In the genomic region with DNA sequence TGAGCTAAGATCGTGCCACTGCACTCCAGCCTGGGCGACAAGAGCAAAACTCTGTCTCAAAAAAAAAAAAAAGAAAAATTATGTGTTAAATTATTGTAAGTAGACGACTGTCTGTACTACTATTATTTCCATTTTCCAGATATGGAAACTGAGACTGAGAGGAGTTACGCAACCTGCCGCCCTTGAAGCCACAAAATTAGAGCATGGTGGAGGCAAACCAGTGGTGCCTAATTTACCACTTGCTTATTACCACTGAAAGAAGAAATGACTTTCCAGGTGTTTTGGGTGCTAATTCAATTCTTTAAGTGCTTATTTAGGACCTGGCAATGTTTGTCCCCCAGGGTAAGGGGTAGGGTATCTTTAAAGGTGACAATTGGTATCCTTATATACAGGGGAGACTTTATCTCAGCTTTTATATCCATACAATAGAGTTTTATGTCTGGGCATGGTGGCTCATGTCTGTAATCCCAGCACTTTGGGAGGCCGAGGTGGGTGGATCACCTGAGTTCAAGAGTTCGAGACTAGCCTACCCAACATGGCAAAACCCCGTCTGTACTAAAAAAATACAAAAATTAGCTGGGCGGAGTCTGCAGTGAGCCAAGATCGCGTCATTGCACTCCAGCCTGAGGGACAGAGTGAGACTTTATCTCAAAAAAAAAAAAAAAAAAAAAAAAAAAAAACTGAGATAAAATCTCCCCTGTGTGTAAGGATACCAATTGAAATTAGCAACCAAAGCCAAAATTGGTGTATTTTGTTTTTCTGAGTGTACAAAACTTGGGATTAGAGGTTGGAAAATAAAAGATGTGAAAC, we compare ENCODE assay signal across 11 cellular contexts. TPM values are rescaled to one million over a fixed set of nuclear protein-coding genes. Genes with fewer than 3 reads are reported as not detected.
DNase-seq lines count a peak whose midpoint lies in the region; FAIRE-seq and TF ChIP-seq lines count a peak whose summit lies in the region.
"Had no signal": no experiment of that assay in that cellular context is flagged by ENCODE, and none has a peak within 500 bp of the region (broad histone marks: within the 10 kb centered on the region; RNA-seq: fewer than 3 reads in every experiment).

No MANE protein-coding gene starts in this region.

- TF ChIP-seq POLR2A in breast epithelium (IDR thresholded peaks at IDR 0.05) = no peak

- H3K27me3 ChIP-seq in AG04450 (ENCODE audit: control insufficient read depth, insufficient read depth, low read length) = no peaks in the 10 kb centered on the region
- H3K27me3 ChIP-seq in breast epithelium = no peaks in the 10 kb centered on the region
- no peaks in the 10 kb centered on the region for H3K27me3 ChIP-seq in muscle layer of colon (ENCODE audit: control insufficient read depth in 1 of 2, insufficient read depth in 2 of 2, low read length in 2 of 2)

- no peak overlapping the region for H3K4me3 ChIP-seq in AG04450 (ENCODE audit: low read depth, low read length)
- no peak overlapping the region for H3K4me3 ChIP-seq in breast epithelium
- H3K4me3 ChIP-seq in muscle layer of colon (ENCODE audit: low read depth in 1 of 2, low read length in 2 of 2) = peak overlapping the region in 1 of 2 donors; percentile 37
- H3K4me3 ChIP-seq: psoas muscle had no signal

- POLR2A ChIA-PET in AG04450 (lab: Yijun Ruan, JAX) = no interaction called here

- H3K36me3 ChIP-seq in breast epithelium (no peaks in the 10 kb centered on the region), muscle layer of colon (ENCODE audit: insufficient read depth, low read length) (no peaks in the 10 kb centered on the region)

- H3K27ac ChIP-seq in AG04450 (ENCODE audit: low read depth, low read length) = peak overlapping the region; percentile 91
- peak overlapping the region; percentile 79 to 82 for H3K27ac ChIP-seq in breast epithelium
- H3K27ac ChIP-seq in muscle layer of colon (ENCODE audit: low read depth, low read length) = peak overlapping the region; percentile 38

- no peak overlapping the region for H3K9ac ChIP-seq in muscle layer of colon (ENCODE audit: low read length)

- H3K9me3 ChIP-seq in AG04450 (ENCODE audit: control insufficient read depth, insufficient read depth, low read length) = no peaks in the 10 kb centered on the region
- H3K9me3 ChIP-seq in breast epithelium = no peaks in the 10 kb centered on the region
- H3K9me3 ChIP-seq in muscle layer of colon (ENCODE audit: low read length) = no peaks in the 10 kb centered on the region
- H3K9me3 ChIP-seq: psoas muscle had no signal

- in situ Hi-C loops in ACHN (cut with HindIII; ENCODE audit: low pct_ligation_motif_present, low pct_unique_long_range_greater_than_20kb, low sequenced_read_pairs) = no loop called here

- H3K4me1 ChIP-seq in breast epithelium (no peaks in the 10 kb centered on the region), muscle layer of colon (ENCODE audit: insufficient read depth, low read length) (peaks cover 17% of the 10 kb centered on the region)
- H3K4me1 ChIP-seq: psoas muscle had no signal

- intact Hi-C loops in breast epithelium (cut with DNase I; ENCODE audit: low total_unique reads) = no loop called here

- no peak for TF ChIP-seq CTCF in AG04450 (IDR thresholded peaks at IDR 0.05; ENCODE audit: low read depth, low read length)
- TF ChIP-seq CTCF in breast epithelium (IDR thresholded peaks at IDR 0.05) = no peak

- no peak for DNase-seq in AG04450 (ENCODE audit: low read depth, low spot score)
- DNase-seq in M059J (ENCODE audit: low read depth) = peak; percentile 51
- DNase-seq in breast epithelium (ENCODE audit: low spot score in 2 of 2) = no peak
- DNase-seq in DMS79 (lab: John Stamatoyannopoulos, UW) = no peak
- no peak for DNase-seq in ACHN
- DNase-seq in urothelium cell line (ENCODE audit: low spot score) = no peak
- no peak for DNase-seq in activated T-cell treated with anti-CD3 and anti-CD28 coated beads, Interleukin-2, amount 50 U/mL, for 1 hour
- DNase-seq: activated gamma-delta T cell, NCI-H526 had no signal

- CTCF ChIA-PET in AG04450 (lab: Charles Lee) = interaction anchor here (0.6 kb wide), 1 partner anchor 684 kb away, joined by 4 read pairs; no protein-coding TSS in a partner anchor

- no peak for FAIRE-seq in urothelium cell line (lab: Jason Lieb, UNC)

RNA-seq across cellular contexts. Expression of gene CAMK1D, which starts 16.6 kb away (rescaled TPM):
- 8.2 and 10.4 TPM in 2 replicates for polyA plus RNA-seq in AG04450 (2011; rRNA removed)
- polyA minus RNA-seq in AG04450 (2011; rRNA and poly(A)+ RNA removed) = 6.7 and 8.9 TPM in 2 replicates
- 0.57 and 1.4 TPM in 2 replicates for total RNA-seq in M059J (2014; rRNA removed; shearing (Covaris generic))
- total RNA-seq in breast epithelium = 10 to 100 TPM in 1 of 3 donors, 1 to 10 TPM in 2; 4.4 to 17.3 (median 5.2) TPM

Comparison
In these comparisons a context has a peak if more than half of its experiments do, and no peak if none do; other contexts are left out.
1. H3K27ac ChIP-seq: peak in every context shown above with its lines; median percentile 91 in AG04450; 80 in breast epithelium; 38 in muscle layer of colon.